27 cellular contexts compared by ENCODE assay signal in the genomic region with DNA sequence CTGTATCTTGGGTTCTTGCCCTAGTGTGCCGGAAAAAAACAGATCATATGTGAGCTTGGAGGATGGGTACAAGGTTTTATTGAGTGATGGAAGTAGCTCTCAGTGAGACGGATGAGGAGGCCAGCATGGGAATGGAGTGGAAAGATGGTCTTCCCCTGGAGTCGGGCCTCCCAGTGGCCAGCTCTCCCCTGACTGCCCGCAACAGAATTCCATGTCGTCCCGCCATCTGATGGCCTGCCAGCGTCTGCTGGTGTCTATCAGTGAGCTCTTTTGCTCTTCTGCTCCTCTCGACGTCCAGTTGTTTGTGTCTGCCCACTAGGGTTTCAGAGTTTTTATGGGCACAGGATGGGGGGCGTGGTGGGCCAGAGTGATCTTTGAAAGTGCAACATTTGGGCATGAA.
"Had no signal": no experiment of that assay in that cellular context is flagged by ENCODE, and none has a peak within 500 bp of the region (broad histone marks: within the 10 kb centered on the region; RNA-seq: fewer than 3 reads in every experiment).

No MANE protein-coding gene starts in this region.

- DNase-seq: colonic mucosa; effector CD8-positive, alpha-beta T cell; foreskin keratinocyte; glutamatergic neuron; heart right ventricle; hippocampal formation; kidney glomerular epithelial cell; left ventricle myocardium superior; lower lobe of right lung; naive thymus-derived CD8-positive, alpha-beta T cell; stimulated activated CD4-positive, alpha-beta T cell treated with anti-CD3 and anti-CD28 coated beads, Interleukin-15, amount 100 ng/mL, for 24 hours; stimulated activated CD4-positive, alpha-beta T cell treated with anti-CD3 and anti-CD28 coated beads, Interleukin-2, amount 100 ng/mL, for 48 hours; stimulated activated CD8-positive, alpha-beta memory T cell treated with anti-CD3 and anti-CD28 coated beads, Interleukin-4, amount 100 ng/mL, for 48 hours; stimulated activated naive CD4-positive, alpha-beta T cell; stimulated activated naive CD8-positive, alpha-beta T cell treated with anti-CD3 and anti-CD28 coated beads, Interleukin-15, amount 100 ng/mL, for 72 hours; thyroid gland; trophoblast cell had no signal

- H3K9ac ChIP-seq: parathyroid adenoma had no signal

- H3K27me3 Mint-ChIP-seq: central memory CD8-positive, alpha-beta T cell; dendritic cell treated with granulocyte-macrophage colony-stimulating factor and Interleukin-4, amounts not matched to agents 40 ng/mL and 50 ng/mL, for 4 days; naive thymus-derived CD8-positive, alpha-beta T cell; stimulated activated naive CD8-positive, alpha-beta T cell treated with anti-CD3 and anti-CD28 coated beads, Interleukin-15, amount 100 ng/mL, for 72 hours had no signal

- H3K4me1 Mint-ChIP-seq: central memory CD8-positive, alpha-beta T cell; naive thymus-derived CD8-positive, alpha-beta T cell; stimulated activated naive CD8-positive, alpha-beta T cell treated with anti-CD3 and anti-CD28 coated beads, Interleukin-15, amount 100 ng/mL, for 72 hours had no signal

- H3K4me1 ChIP-seq: colonic mucosa, esophagus muscularis mucosa, foreskin keratinocyte, heart right ventricle, lower lobe of right lung, parathyroid adenoma, prostate gland, right atrium auricular region, suprapubic skin, thyroid gland had no signal

- ATAC-seq: foreskin keratinocyte; heart right ventricle; left ventricle myocardium superior; naive thymus-derived CD8-positive, alpha-beta T cell; stimulated activated naive CD8-positive, alpha-beta T cell treated with anti-CD3 and anti-CD28 coated beads, Interleukin-15, amount 100 ng/mL, for 72 hours had no signal

- H3K36me3 ChIP-seq: colonic mucosa, esophagus muscularis mucosa, heart right ventricle, lower lobe of right lung, prostate gland, right atrium auricular region, suprapubic skin, thyroid gland had no signal

- H3K27ac Mint-ChIP-seq: dendritic cell treated with granulocyte-macrophage colony-stimulating factor and Interleukin-4, amounts not matched to agents 40 ng/mL and 50 ng/mL, for 4 days; naive thymus-derived CD8-positive, alpha-beta T cell; stimulated activated naive CD8-positive, alpha-beta T cell treated with anti-CD3 and anti-CD28 coated beads, Interleukin-15, amount 100 ng/mL, for 72 hours had no signal

- H3K4me3 ChIP-seq: colonic mucosa, esophagus muscularis mucosa, heart right ventricle, lower lobe of right lung, prostate gland, right atrium auricular region, skin epidermis, suprapubic skin, thyroid gland had no signal

- H3K4me3 Mint-ChIP-seq: central memory CD8-positive, alpha-beta T cell; dendritic cell treated with granulocyte-macrophage colony-stimulating factor and Interleukin-4, amounts not matched to agents 40 ng/mL and 50 ng/mL, for 4 days; naive thymus-derived CD8-positive, alpha-beta T cell; stimulated activated naive CD8-positive, alpha-beta T cell treated with anti-CD3 and anti-CD28 coated beads, Interleukin-15, amount 100 ng/mL, for 72 hours had no signal

- H3K27me3 ChIP-seq: colonic mucosa, esophagus muscularis mucosa, foreskin keratinocyte, heart right ventricle, right atrium auricular region, suprapubic skin, thyroid gland had no signal

- H3K79me2 ChIP-seq: parathyroid adenoma had no signal

- H3K36me3 Mint-ChIP-seq: naive thymus-derived CD8-positive, alpha-beta T cell had no signal

- H3K9me3 ChIP-seq: colonic mucosa, esophagus muscularis mucosa, lower lobe of right lung, prostate gland, right atrium auricular region, suprapubic skin, thyroid gland had no signal

- H2AFZ ChIP-seq: parathyroid adenoma had no signal

- H3K27ac ChIP-seq: colonic mucosa, esophagus muscularis mucosa, foreskin keratinocyte, heart right ventricle, lower lobe of right lung, parathyroid adenoma, prostate gland, right atrium auricular region, skin epidermis, suprapubic skin, thyroid gland had no signal

- FAIRE-seq: endothelial cell of umbilical vein, islet of Langerhans had no signal
